In genomic region chr21:46493828-46494227, GRCh38 we compare ENCODE assay signal across 1 cellular context.
TF ChIP-seq lines count a peak whose summit lies in the region.

No MANE protein-coding gene starts in this region.

TF ChIP-seq in K562, 482 proteins besides CTCF, POLR2A, EP300 and RAD21 (continued from another document):
- TF ChIP-seq CEBPG (CRISPR knock-in tag; IDR thresholded peaks at IDR 0.05) (no peak), CEBPG (tag; conservative IDR thresholded peaks at IDR 0.05 in 1 of 2, IDR thresholded peaks at IDR 0.05 in 1 of 2) (peak in 1 of 2 experiments; percentile 69; a peak in 1 of 4 replicates), NCOA1 (IDR thresholded peaks at IDR 0.05; ENCODE audit: low read depth) (no peak), CEBPB (tag; IDR thresholded peaks at IDR 0.05) (peak; percentile 85), PRDM10 (IDR thresholded peaks at IDR 0.05; ENCODE audit: partially characterized antibody) (no peak)
- TF ChIP-seq, protein P1, sequence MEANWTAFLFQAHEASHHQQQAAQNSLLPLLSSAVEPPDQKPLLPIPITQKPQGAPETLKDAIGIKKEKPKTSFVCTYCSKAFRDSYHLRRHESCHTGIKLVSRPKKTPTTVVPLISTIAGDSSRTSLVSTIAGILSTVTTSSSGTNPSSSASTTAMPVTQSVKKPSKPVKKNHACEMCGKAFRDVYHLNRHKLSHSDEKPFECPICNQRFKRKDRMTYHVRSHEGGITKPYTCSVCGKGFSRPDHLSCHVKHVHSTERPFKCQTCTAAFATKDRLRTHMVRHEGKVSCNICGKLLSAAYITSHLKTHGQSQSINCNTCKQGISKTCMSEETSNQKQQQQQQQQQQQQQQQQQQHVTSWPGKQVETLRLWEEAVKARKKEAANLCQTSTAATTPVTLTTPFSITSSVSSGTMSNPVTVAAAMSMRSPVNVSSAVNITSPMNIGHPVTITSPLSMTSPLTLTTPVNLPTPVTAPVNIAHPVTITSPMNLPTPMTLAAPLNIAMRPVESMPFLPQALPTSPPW (CRISPR knock-in tag; IDR thresholded peaks at IDR 0.05): no peak
